Comparison of ENCODE assay signal across 8 cellular contexts in genomic region chr14:74945852-74946658, GRCh38. TPM values are rescaled to one million over a fixed set of nuclear protein-coding genes. Genes with fewer than 3 reads are reported as not detected.
A peak's percentile ranks its signal among the peaks of the same experiment; 100 is the strongest.
DNase-seq lines count a peak whose midpoint lies in the region; ATAC-seq and TF ChIP-seq lines count a peak whose summit lies in the region.

No MANE protein-coding gene starts in this region.

- no peaks in the 10 kb centered on the region for H3K27me3 ChIP-seq in OCI-LY1 (ENCODE audit: insufficient read depth, low read length)
- H3K27me3 ChIP-seq in naive thymus-derived CD4-positive, alpha-beta T cell (ENCODE audit: control insufficient read depth in 2 of 2, insufficient read depth in 2 of 2, low read length in 2 of 2): no peaks in the 10 kb centered on the region

- intact Hi-C loops in naive thymus-derived CD4-positive, alpha-beta T cell (cut with micrococcal nuclease): loop anchor here (1.0 to 10.0 kb wide), 5 partner anchors 56 to 359 kb away; partner anchors contain the start of genes EIF2B2 (in 2 of the 2) and ZC2HC1C (in 1 of the 2)

- H3F3A ChIP-seq in OCI-LY1 (ENCODE audit: insufficient read depth, low read length): no peaks in the 10 kb centered on the region

- H3K27ac ChIP-seq in OCI-LY1 (ENCODE audit: low read depth, low read length, poor library complexity, severe bottlenecking) (no peak overlapping the region), epithelial cell of prostate (peak overlapping the region; percentile 49)
- no peak overlapping the region for H3K27ac ChIP-seq in naive thymus-derived CD4-positive, alpha-beta T cell (ENCODE audit: low read depth, low read length)

- no peaks in the 10 kb centered on the region for H4K20me1 ChIP-seq in OCI-LY1 (ENCODE audit: insufficient read depth, low read length)

- H3K79me2 ChIP-seq in OCI-LY1 (ENCODE audit: insufficient read depth, low read length): no peaks in the 10 kb centered on the region

- peaks cover 37% of the 10 kb centered on the region for H3K4me1 ChIP-seq in OCI-LY1 (ENCODE audit: insufficient read depth, low read length, severe bottlenecking)
- peaks cover 19 to 21% of the 10 kb centered on the region in 2 donors for H3K4me1 ChIP-seq in naive thymus-derived CD4-positive, alpha-beta T cell (ENCODE audit: control insufficient read depth in 2 of 2, insufficient read depth in 2 of 2, low read length in 2 of 2)

- H3K27me3 Mint-ChIP-seq in naive thymus-derived CD4-positive, alpha-beta T cell: no peaks in the 10 kb centered on the region
- H3K27me3 Mint-ChIP-seq in stimulated activated naive B cell treated with anti-CD40 and anti-IgM and Interleukin-4, amounts not matched to agents 10 μg/mL and 1 μg/mL and 100 μg/mL, for 72 hours: peaks cover 12 to 24% of the 10 kb centered on the region in 2 donors

- no peak overlapping the region; the same call in 1 of the 2 replicates for H3K9ac ChIP-seq in OCI-LY1 (ENCODE audit: low read length)

- TF ChIP-seq CTCF in OCI-LY1 (IDR thresholded peaks at IDR 0.05; ENCODE audit: low read length): peak; percentile 93

- H3K9me3 Mint-ChIP-seq in naive thymus-derived CD4-positive, alpha-beta T cell: no peaks in the 10 kb centered on the region
- no peaks in the 10 kb centered on the region for H3K9me3 Mint-ChIP-seq in stimulated activated naive B cell treated with anti-CD40 and anti-IgM and Interleukin-4, amounts not matched to agents 10 μg/mL and 1 μg/mL and 100 μg/mL, for 72 hours

- peak; percentile 83 for DNase-seq in DMS53 (lab: John Stamatoyannopoulos, UW)
- DNase-seq in activated CD8-positive, alpha-beta memory T cell treated with anti-CD3 and anti-CD28 coated beads, Interleukin-2, amount 50 U/mL, for 48 hours: peak; percentile 87
- DNase-seq in epithelial cell of prostate (ENCODE audit: low read depth, low spot score): no peak
- peak; percentile 41 to 79 (median 61) for DNase-seq in naive thymus-derived CD4-positive, alpha-beta T cell
- DNase-seq in stimulated activated naive B cell treated with anti-CD40 and anti-IgM and Interleukin-4, amounts not matched to agents 10 μg/mL and 1 μg/mL and 100 μg/mL, for 72 hours: peak; percentile 54

- H3K9me2 ChIP-seq in OCI-LY1 (ENCODE audit: low read depth, low read length): no peaks in the 10 kb centered on the region

- POLR2A ChIA-PET in naive thymus-derived CD4-positive, alpha-beta T cell (lab: Charles Lee): no interaction called here

- H2AFZ ChIP-seq in OCI-LY1 (ENCODE audit: low read length): no peak overlapping the region

- H3K36me3 ChIP-seq in OCI-LY1 (ENCODE audit: insufficient read depth, low read length): no peaks in the 10 kb centered on the region
- no peaks in the 10 kb centered on the region for H3K36me3 ChIP-seq in naive thymus-derived CD4-positive, alpha-beta T cell (ENCODE audit: control insufficient read depth in 2 of 3, insufficient read depth in 3 of 3, low read length in 3 of 3)

- peaks cover 0 to 2% (median 0%) of the 10 kb centered on the region in 5 donors for H3K36me3 Mint-ChIP-seq in naive thymus-derived CD4-positive, alpha-beta T cell
- peaks cover 0 to 2% of the 10 kb centered on the region in 2 donors for H3K36me3 Mint-ChIP-seq in stimulated activated naive B cell treated with anti-CD40 and anti-IgM and Interleukin-4, amounts not matched to agents 10 μg/mL and 1 μg/mL and 100 μg/mL, for 72 hours

- no peaks in the 10 kb centered on the region for H3K9me3 ChIP-seq in OCI-LY1 (ENCODE audit: low read length)
- no peaks in the 10 kb centered on the region for H3K9me3 ChIP-seq in naive thymus-derived CD4-positive, alpha-beta T cell (ENCODE audit: control insufficient read depth in 2 of 3, low read length in 3 of 3)

- peaks cover 21 to 35% (median 33%) of the 10 kb centered on the region in 7 donors for H3K4me1 Mint-ChIP-seq in naive thymus-derived CD4-positive, alpha-beta T cell
- peaks cover 25 to 36% of the 10 kb centered on the region in 2 donors for H3K4me1 Mint-ChIP-seq in stimulated activated naive B cell treated with anti-CD40 and anti-IgM and Interleukin-4, amounts not matched to agents 10 μg/mL and 1 μg/mL and 100 μg/mL, for 72 hours

- H3K4me3 Mint-ChIP-seq in naive thymus-derived CD4-positive, alpha-beta T cell: peak overlapping the region in 6 of 10 donors; percentile 32 to 67 (median 55)
- H3K4me3 Mint-ChIP-seq in stimulated activated naive B cell treated with anti-CD40 and anti-IgM and Interleukin-4, amounts not matched to agents 10 μg/mL and 1 μg/mL and 100 μg/mL, for 72 hours: peak overlapping the region in 1 of 2 donors; percentile 62

- peak overlapping the region; percentile 42 for H3K4me3 ChIP-seq in OCI-LY1 (ENCODE audit: low read depth, low read length, poor library complexity, severe bottlenecking)
- H3K4me3 ChIP-seq in naive thymus-derived CD4-positive, alpha-beta T cell (ENCODE audit: low read length): no peak overlapping the region

- CTCF ChIA-PET in naive thymus-derived CD4-positive, alpha-beta T cell (lab: Charles Lee): interaction anchor here (0.5 to 3.6 kb wide), 8 partner anchors 15 to 617 kb away, joined by 3 to 19 read pairs (median 3); no protein-coding TSS in a partner anchor

- peak overlapping the region; percentile 49 for H3K4me2 ChIP-seq in OCI-LY1 (ENCODE audit: low read length)

- ATAC-seq in HG03460 (IDR thresholded peaks at IDR 0.05; ENCODE audit: unreplicated experiment) (peak; percentile 42), HG02981 (IDR thresholded peaks at IDR 0.05; ENCODE audit: unreplicated experiment) (no peak)
- peak; percentile 78 for ATAC-seq in naive thymus-derived CD4-positive, alpha-beta T cell
- peak; percentile 64 to 67 for ATAC-seq in stimulated activated naive B cell treated with anti-CD40 and anti-IgM and Interleukin-4, amounts not matched to agents 10 μg/mL and 1 μg/mL and 100 μg/mL, for 72 hours (replicated peaks)

- peak overlapping the region in 8 of 9 donors; percentile 17 to 93 (median 52) for H3K27ac Mint-ChIP-seq in naive thymus-derived CD4-positive, alpha-beta T cell
- peak overlapping the region; percentile 76 for H3K27ac Mint-ChIP-seq in stimulated activated naive B cell treated with anti-CD40 and anti-IgM and Interleukin-4, amounts not matched to agents 10 μg/mL and 1 μg/mL and 100 μg/mL, for 72 hours

RNA-seq across cellular contexts. Expression of gene PGF, which starts 9.3 kb away (rescaled TPM):
- total RNA-seq in naive thymus-derived CD4-positive, alpha-beta T cell: under 1 TPM in 2 of 5 experiments, not detected in 3; 0.22 to 0.37 TPM
- polyA plus RNA-seq in naive thymus-derived CD4-positive, alpha-beta T cell: under 1 TPM in 1 of 2 donors, not detected in 1; 0.17 TPM

RNA-seq across cellular contexts. Expression of gene RPS6KL1, which starts 23.0 kb away (rescaled TPM):
- 10 to 100 TPM in 2 of 5 experiments, 1 to 10 TPM in 3; 3.0 to 12.8 (median 6.3) TPM for total RNA-seq in naive thymus-derived CD4-positive, alpha-beta T cell
- polyA plus RNA-seq in naive thymus-derived CD4-positive, alpha-beta T cell: 1 to 10 TPM; 2.0 to 4.0 TPM

RNA-seq across cellular contexts. Expression of gene EIF2B2, which starts 56.7 kb away (rescaled TPM):
- total RNA-seq in naive thymus-derived CD4-positive, alpha-beta T cell: 10 to 100 TPM; 23.8 to 40.7 (median 26.1) TPM
- 10 to 100 TPM; 18.2 to 19.8 TPM for polyA plus RNA-seq in naive thymus-derived CD4-positive, alpha-beta T cell
